8 cellular contexts compared by ENCODE assay signal in genomic region chr5:155728146-155728856, GRCh38.
A peak's percentile ranks its signal among the peaks of the same experiment; 100 is the strongest.
DNase-seq lines count a peak whose midpoint lies in the region; ATAC-seq and TF ChIP-seq lines count a peak whose summit lies in the region.

No MANE protein-coding gene starts in this region.

- no peaks in the 10 kb centered on the region for H3K36me3 Mint-ChIP-seq in osteocyte (ENCODE audit: unreplicated experiment)

- H3K27ac ChIP-seq in heart left ventricle, result peak overlapping the region in 11 of 12 donors; percentile 72 to 89 (median 85)

- peak overlapping the region; percentile 56 for H3K4me3 Mint-ChIP-seq in osteocyte (ENCODE audit: unreplicated experiment)

- H3K4me1 ChIP-seq in adipocyte (ENCODE audit: control insufficient read depth, insufficient read depth, low read length) (peaks cover 4% of the 10 kb centered on the region), heart left ventricle (peaks cover 0 to 28% (median 6%) of the 10 kb centered on the region in 12 donors)

- H3K4me3 ChIP-seq in H7 (ENCODE audit: insufficient read depth, low read depth, low read length) (peak overlapping the region; percentile 54), adipocyte (ENCODE audit: low read length) (peak overlapping the region; percentile 66), heart left ventricle (peak overlapping the region; percentile 5 to 64 (median 59))

- no peaks in the 10 kb centered on the region for H3K9me3 Mint-ChIP-seq in osteocyte (ENCODE audit: unreplicated experiment)

- H3K4me1 Mint-ChIP-seq in osteocyte (ENCODE audit: unreplicated experiment), result peaks cover 2% of the 10 kb centered on the region

- H3K9me3 ChIP-seq in adipocyte (ENCODE audit: control insufficient read depth, low read length) (peaks cover 3% of the 10 kb centered on the region), heart left ventricle (no peaks in the 10 kb centered on the region)

- H3K27me3 ChIP-seq in H7 (ENCODE audit: control insufficient read depth, insufficient read depth, low read length), result peaks cover 70% of the 10 kb centered on the region
- H3K27me3 ChIP-seq in adipocyte (replicated peaks; ENCODE audit: control insufficient read depth, insufficient read depth, low read length), result peaks cover 48% of the 10 kb centered on the region
- H3K27me3 ChIP-seq in heart left ventricle, result peaks cover 0 to 49% (median 16%) of the 10 kb centered on the region in 9 donors

- DNase-seq in H7, result peak; percentile 83
- DNase-seq in adipocyte (ENCODE audit: low read depth), result peak; percentile 87
- DNase-seq in heart left ventricle, result peak; percentile 44 to 79 (median 70)
- peak; percentile 88 for DNase-seq in osteocyte (ENCODE audit: extremely low spot score, unreplicated experiment)
- no peak for DNase-seq in T-helper 1 cell

- no peak overlapping the region for H3K27ac Mint-ChIP-seq in osteocyte (ENCODE audit: unreplicated experiment)

- ATAC-seq in heart left ventricle (peak; percentile 57 to 83 (median 75)), GM21528 (IDR thresholded peaks at IDR 0.05; ENCODE audit: low FRiP score, unreplicated experiment) (no peak), GM18520 (IDR thresholded peaks at IDR 0.05; ENCODE audit: unreplicated experiment) (no peak), GM18519 (IDR thresholded peaks at IDR 0.05; ENCODE audit: low FRiP score, unreplicated experiment) (no peak)

- H3K27me3 Mint-ChIP-seq in osteocyte (ENCODE audit: unreplicated experiment), result peaks cover 62% of the 10 kb centered on the region

- no peak for TF ChIP-seq POLR2A in heart left ventricle (IDR thresholded peaks at IDR 0.05)

- WGBS in heart left ventricle, 4 donors, result 0 to 1% (median 1%) methylated on average over 34 to 83 of the region's 83 CpGs

- intact Hi-C loops in heart left ventricle (cut with DNase I), result loop anchor here in 7 of 10 donors (2.0 to 10.0 kb wide), 10 partner anchors 114 to 756 kb away; no protein-coding TSS in a partner anchor

- H3K36me3 ChIP-seq in H7 (replicated peaks; ENCODE audit: control insufficient read depth, insufficient read depth, low read length), result no peaks in the 10 kb centered on the region
- no peaks in the 10 kb centered on the region for H3K36me3 ChIP-seq in adipocyte (ENCODE audit: control insufficient read depth, insufficient read depth, low read length, severe bottlenecking)
- no peaks in the 10 kb centered on the region for H3K36me3 ChIP-seq in heart left ventricle

- H3K9ac ChIP-seq in adipocyte (ENCODE audit: low read length), result no peak overlapping the region

- TF ChIP-seq CTCF in heart left ventricle (IDR thresholded peaks at IDR 0.05), result peak in 6 of 12 donors; percentile 11 to 49 (median 28)
- no peak for TF ChIP-seq CTCF in osteocyte (IDR thresholded peaks at IDR 0.05)

Comparison
In these comparisons a context has a peak if more than half of its experiments do, and no peak if none do; other contexts are left out.
1. DNase-seq: peak in H7 (single experiment), adipocyte (single experiment), heart left ventricle (5 of 5) and osteocyte (single experiment); none in T-helper 1 cell (0 of 5).
2. ATAC-seq: peak in heart left ventricle (4 of 4); none in GM21528 (single experiment), GM18520 (single experiment) and GM18519 (single experiment).
3. Peak in every context shown above with its lines, with median percentiles within 50 percentile points of each other: H3K4me3 ChIP-seq.